1 cellular context compared by ENCODE assay signal in the genomic region with DNA sequence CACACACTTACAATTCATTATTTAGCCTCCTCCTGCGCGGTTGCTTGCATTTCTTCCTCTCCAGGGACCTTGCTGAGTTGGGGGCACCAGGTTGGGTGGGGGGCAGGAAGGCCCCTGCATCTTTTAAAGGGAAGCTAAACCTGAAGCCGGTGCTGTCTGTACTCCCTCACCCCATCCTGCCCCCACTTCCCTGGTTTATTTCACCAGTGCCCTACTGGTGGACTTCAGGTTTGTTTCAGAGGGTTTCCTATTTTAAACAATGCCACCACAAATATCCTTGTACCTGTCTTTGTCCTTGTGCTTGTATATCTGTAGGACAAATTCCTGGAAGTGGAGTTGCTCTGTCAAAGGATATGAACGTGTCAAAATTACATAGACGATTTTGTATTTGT.
TF ChIP-seq lines count a peak whose summit lies in the region.

No MANE protein-coding gene starts in this region.

TF ChIP-seq in HepG2, 621 proteins besides CTCF, POLR2A, EP300 and RAD21:
- TF ChIP-seq, protein P1, sequence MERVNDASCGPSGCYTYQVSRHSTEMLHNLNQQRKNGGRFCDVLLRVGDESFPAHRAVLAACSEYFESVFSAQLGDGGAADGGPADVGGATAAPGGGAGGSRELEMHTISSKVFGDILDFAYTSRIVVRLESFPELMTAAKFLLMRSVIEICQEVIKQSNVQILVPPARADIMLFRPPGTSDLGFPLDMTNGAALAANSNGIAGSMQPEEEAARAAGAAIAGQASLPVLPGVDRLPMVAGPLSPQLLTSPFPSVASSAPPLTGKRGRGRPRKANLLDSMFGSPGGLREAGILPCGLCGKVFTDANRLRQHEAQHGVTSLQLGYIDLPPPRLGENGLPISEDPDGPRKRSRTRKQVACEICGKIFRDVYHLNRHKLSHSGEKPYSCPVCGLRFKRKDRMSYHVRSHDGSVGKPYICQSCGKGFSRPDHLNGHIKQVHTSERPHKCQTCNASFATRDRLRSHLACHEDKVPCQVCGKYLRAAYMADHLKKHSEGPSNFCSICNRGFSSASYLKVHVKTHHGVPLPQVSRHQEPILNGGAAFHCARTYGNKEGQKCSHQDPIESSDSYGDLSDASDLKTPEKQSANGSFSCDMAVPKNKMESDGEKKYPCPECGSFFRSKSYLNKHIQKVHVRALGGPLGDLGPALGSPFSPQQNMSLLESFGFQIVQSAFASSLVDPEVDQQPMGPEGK (CRISPR knock-in tag; IDR thresholded peaks at IDR 0.05), result peak; percentile 39; the same call in 1 of the 2 replicates
- TF ChIP-seq ZNF660 (CRISPR knock-in tag; IDR thresholded peaks at IDR 0.05; ENCODE audit: borderline replicate concordance, low read depth), result no peak
- TF ChIP-seq SETDB1 (CRISPR knock-in tag; IDR thresholded peaks at IDR 0.05; ENCODE audit: borderline replicate concordance), result no peak
TF ChIP-seq in HepG2: peak in this region for 1.
